3 cellular contexts compared by ENCODE assay signal in the genomic region with DNA sequence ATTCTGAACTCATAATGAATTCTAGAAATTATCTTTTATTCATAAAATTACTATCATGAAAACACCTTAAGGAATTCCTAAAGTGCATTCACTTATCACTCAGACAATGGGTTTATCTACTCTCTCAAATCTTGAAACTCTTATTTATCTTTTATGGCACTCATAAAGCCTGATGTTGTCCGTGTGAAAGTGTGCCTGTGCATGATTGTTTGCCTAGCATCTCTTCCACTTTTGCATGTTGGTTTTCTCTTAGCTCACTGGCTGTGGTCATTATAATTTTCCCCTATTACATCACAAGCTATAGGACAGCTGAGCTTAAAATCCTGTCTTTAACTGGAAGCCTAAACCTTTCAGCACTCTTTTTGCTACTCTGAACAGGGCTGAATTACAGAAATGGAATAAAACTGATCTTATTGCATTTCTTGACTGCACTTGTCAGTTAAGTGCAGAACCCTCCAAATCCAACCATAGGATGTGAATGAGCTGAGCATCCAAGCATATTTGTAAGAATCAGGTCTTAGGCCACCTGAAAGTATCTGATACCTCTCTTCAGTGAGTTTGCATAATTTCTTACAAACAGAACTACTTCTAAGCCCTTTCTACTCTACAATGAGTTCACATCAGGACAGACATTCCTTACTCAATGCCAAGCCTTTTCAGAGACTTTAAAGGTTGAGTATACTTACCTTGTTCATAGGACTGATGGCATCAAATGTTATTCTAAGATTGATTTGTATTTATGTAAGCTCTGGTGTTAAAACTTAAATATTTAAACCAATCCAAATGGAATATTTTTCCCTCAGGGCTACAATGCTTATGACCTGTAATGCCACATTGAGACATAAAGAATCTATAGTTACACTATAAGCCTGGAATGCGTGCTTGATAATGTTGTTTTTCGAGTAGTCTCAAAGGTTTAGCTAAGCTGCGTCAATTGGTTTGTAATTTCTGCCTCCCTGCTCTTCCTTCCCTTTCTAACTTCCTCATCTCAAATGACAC.
TF ChIP-seq lines count a peak whose summit lies in the region.

No MANE protein-coding gene starts in this region.

TF ChIP-seq in SK-N-SH, 30 proteins besides CTCF, POLR2A, EP300 and RAD21:
- TF ChIP-seq FOXJ3 (CRISPR knock-in tag; IDR thresholded peaks at IDR 0.05) (no peak), YY1 (IDR thresholded peaks at IDR 0.05; ENCODE audit: low read depth) (no peak), NRF1 (IDR thresholded peaks at IDR 0.05; ENCODE audit: low read depth, low read length) (no peak), MEF2A (IDR thresholded peaks at IDR 0.05; ENCODE audit: borderline replicate concordance, low read depth) (no peak), GABPA (IDR thresholded peaks at IDR 0.05; ENCODE audit: low read depth) (no peak), SMC3 (IDR thresholded peaks at IDR 0.05; ENCODE audit: low read depth, low read length) (no peak), FOSL2 (IDR thresholded peaks at IDR 0.05; ENCODE audit: borderline replicate concordance, low read depth) (no peak), ELF1 (IDR thresholded peaks at IDR 0.05) (no peak), FOXM1 (IDR thresholded peaks at IDR 0.05; ENCODE audit: low read depth) (no peak), TCF12 (IDR thresholded peaks at IDR 0.05) (no peak), EZH2phosphoT487 (IDR thresholded peaks at IDR 0.05; ENCODE audit: borderline replicate concordance, low read depth) (no peak), JUND (IDR thresholded peaks at IDR 0.05) (no peak)
- TF ChIP-seq, protein P1, sequence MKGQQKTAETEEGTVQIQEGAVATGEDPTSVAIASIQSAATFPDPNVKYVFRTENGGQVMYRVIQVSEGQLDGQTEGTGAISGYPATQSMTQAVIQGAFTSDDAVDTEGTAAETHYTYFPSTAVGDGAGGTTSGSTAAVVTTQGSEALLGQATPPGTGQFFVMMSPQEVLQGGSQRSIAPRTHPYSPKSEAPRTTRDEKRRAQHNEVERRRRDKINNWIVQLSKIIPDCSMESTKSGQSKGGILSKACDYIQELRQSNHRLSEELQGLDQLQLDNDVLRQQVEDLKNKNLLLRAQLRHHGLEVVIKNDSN (IDR thresholded peaks at IDR 0.05; ENCODE audit: borderline replicate concordance, low read depth), result no peak
- TF ChIP-seq, protein P2, sequence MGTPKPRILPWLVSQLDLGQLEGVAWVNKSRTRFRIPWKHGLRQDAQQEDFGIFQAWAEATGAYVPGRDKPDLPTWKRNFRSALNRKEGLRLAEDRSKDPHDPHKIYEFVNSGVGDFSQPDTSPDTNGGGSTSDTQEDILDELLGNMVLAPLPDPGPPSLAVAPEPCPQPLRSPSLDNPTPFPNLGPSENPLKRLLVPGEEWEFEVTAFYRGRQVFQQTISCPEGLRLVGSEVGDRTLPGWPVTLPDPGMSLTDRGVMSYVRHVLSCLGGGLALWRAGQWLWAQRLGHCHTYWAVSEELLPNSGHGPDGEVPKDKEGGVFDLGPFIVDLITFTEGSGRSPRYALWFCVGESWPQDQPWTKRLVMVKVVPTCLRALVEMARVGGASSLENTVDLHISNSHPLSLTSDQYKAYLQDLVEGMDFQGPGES (IDR thresholded peaks at IDR 0.05; ENCODE audit: low read depth, low read length), result no peak
- TF ChIP-seq, protein P3, sequence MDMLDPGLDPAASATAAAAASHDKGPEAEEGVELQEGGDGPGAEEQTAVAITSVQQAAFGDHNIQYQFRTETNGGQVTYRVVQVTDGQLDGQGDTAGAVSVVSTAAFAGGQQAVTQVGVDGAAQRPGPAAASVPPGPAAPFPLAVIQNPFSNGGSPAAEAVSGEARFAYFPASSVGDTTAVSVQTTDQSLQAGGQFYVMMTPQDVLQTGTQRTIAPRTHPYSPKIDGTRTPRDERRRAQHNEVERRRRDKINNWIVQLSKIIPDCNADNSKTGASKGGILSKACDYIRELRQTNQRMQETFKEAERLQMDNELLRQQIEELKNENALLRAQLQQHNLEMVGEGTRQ (IDR thresholded peaks at IDR 0.05; ENCODE audit: borderline replicate concordance, low read depth, low read length), result no peak
- TF ChIP-seq, protein P4, sequence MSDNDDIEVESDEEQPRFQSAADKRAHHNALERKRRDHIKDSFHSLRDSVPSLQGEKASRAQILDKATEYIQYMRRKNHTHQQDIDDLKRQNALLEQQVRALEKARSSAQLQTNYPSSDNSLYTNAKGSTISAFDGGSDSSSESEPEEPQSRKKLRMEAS (IDR thresholded peaks at IDR 0.05; ENCODE audit: low read depth), result no peak

TF ChIP-seq in SK-N-SH treated with all-trans-retinoic acid at 6 μM for 48 hours, 23 proteins besides CTCF, POLR2A, EP300 and RAD21:
- TF ChIP-seq PPARA (CRISPR knock-in tag; IDR thresholded peaks at IDR 0.05; ENCODE audit: borderline replicate concordance) (no peak), ESRRG (CRISPR knock-in tag; IDR thresholded peaks at IDR 0.05) (no peak)
- TF ChIP-seq, protein P5, sequence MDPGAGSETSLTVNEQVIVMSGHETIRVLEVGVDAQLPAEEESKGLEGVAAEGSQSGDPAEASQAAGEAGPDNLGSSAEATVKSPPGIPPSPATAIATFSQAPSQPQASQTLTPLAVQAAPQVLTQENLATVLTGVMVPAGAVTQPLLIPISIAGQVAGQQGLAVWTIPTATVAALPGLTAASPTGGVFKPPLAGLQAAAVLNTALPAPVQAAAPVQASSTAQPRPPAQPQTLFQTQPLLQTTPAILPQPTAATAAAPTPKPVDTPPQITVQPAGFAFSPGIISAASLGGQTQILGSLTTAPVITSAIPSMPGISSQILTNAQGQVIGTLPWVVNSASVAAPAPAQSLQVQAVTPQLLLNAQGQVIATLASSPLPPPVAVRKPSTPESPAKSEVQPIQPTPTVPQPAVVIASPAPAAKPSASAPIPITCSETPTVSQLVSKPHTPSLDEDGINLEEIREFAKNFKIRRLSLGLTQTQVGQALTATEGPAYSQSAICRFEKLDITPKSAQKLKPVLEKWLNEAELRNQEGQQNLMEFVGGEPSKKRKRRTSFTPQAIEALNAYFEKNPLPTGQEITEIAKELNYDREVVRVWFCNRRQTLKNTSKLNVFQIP (CRISPR knock-in tag; IDR thresholded peaks at IDR 0.05; ENCODE audit: borderline replicate concordance, low read depth), result no peak

TF ChIP-seq in GM12878, 131 proteins besides CTCF, POLR2A, EP300 and RAD21:
- no peak for TF ChIP-seq NFXL1 (IDR thresholded peaks at IDR 0.05; ENCODE audit: borderline replicate concordance)
- TF ChIP-seq FOS (IDR thresholded peaks at IDR 0.05; ENCODE audit: borderline replicate concordance, extremely low read depth, insufficient read length), result no peak
- no peak for TF ChIP-seq YY1 (IDR thresholded peaks at IDR 0.05; ENCODE audit: low read depth, low read length)
- no peak for TF ChIP-seq MEF2A (IDR thresholded peaks at IDR 0.05; ENCODE audit: insufficient read depth, low read depth, low read length)
- TF ChIP-seq, protein P6, sequence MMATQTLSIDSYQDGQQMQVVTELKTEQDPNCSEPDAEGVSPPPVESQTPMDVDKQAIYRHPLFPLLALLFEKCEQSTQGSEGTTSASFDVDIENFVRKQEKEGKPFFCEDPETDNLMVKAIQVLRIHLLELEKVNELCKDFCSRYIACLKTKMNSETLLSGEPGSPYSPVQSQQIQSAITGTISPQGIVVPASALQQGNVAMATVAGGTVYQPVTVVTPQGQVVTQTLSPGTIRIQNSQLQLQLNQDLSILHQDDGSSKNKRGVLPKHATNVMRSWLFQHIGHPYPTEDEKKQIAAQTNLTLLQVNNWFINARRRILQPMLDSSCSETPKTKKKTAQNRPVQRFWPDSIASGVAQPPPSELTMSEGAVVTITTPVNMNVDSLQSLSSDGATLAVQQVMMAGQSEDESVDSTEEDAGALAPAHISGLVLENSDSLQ (IDR thresholded peaks at IDR 0.05), result no peak
- TF ChIP-seq SMAD5 (IDR thresholded peaks at IDR 0.05; ENCODE audit: low read depth), result no peak
- TF ChIP-seq BACH1 (IDR thresholded peaks at IDR 0.05; ENCODE audit: borderline replicate concordance), result no peak
- no peak for TF ChIP-seq NR2C1 (IDR thresholded peaks at IDR 0.05)
- TF ChIP-seq, protein P7, sequence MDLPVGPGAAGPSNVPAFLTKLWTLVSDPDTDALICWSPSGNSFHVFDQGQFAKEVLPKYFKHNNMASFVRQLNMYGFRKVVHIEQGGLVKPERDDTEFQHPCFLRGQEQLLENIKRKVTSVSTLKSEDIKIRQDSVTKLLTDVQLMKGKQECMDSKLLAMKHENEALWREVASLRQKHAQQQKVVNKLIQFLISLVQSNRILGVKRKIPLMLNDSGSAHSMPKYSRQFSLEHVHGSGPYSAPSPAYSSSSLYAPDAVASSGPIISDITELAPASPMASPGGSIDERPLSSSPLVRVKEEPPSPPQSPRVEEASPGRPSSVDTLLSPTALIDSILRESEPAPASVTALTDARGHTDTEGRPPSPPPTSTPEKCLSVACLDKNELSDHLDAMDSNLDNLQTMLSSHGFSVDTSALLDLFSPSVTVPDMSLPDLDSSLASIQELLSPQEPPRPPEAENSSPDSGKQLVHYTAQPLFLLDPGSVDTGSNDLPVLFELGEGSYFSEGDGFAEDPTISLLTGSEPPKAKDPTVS (IDR thresholded peaks at IDR 0.05; ENCODE audit: low read depth, low read length), result no peak
- TF ChIP-seq EZH2 (IDR thresholded peaks at IDR 0.05; ENCODE audit: borderline replicate concordance, control insufficient read depth, low read depth, low read length), result no peak
- TF ChIP-seq EED (IDR thresholded peaks at IDR 0.05; ENCODE audit: low read depth), result no peak
- no peak for TF ChIP-seq LARP7 (IDR thresholded peaks at IDR 0.05)
- TF ChIP-seq SIX5 (IDR thresholded peaks at IDR 0.05; ENCODE audit: low read depth, low read length, severe bottlenecking), result no peak
- no peak for TF ChIP-seq HCFC1 (IDR thresholded peaks at IDR 0.05; ENCODE audit: low read length)
- no peak for TF ChIP-seq ESRRA (IDR thresholded peaks at IDR 0.05; ENCODE audit: low read length)
